33 cellular contexts compared by ENCODE assay signal in genomic region chr14:53807108-53807507, GRCh38.
"Had no signal": no experiment of that assay in that cellular context is flagged by ENCODE, and none has a peak within 500 bp of the region (broad histone marks: within the 10 kb centered on the region; RNA-seq: fewer than 3 reads in every experiment).

No MANE protein-coding gene starts in this region.

- H3K9me3 Mint-ChIP-seq: activated T-helper 1 cell treated with anti-CD3 and anti-CD28 coated beads, Interleukin-12 subunit alpha, Interleukin-12 subunit beta, Interleukin-2, Interleukin-4 antibody, amounts not matched to agents 30 ng/mL and 10 ng/mL and 1 ng/mL, durations not matched to agents 14 hours and 24 hours and 36 hours had no signal

- FAIRE-seq: bronchial epithelial cell had no signal

- H3K4me3 ChIP-seq: adrenal gland, MG63, Peyer's patch had no signal

- H3K4me1 ChIP-seq: adrenal gland, Peyer's patch had no signal

- H3K27ac Mint-ChIP-seq: activated B cell treated with CpG ODN at 0.5 μM for 24 hours; activated CD4-positive, alpha-beta memory T cell treated with anti-CD3 and anti-CD28 coated beads for 36 hours; activated naive CD4-positive, alpha-beta T cell treated with anti-CD3 and anti-CD28 coated beads for 36 hours; activated naive CD4-positive, alpha-beta T cell treated with anti-CD3 and anti-CD28 coated beads, Interleukin-2, amount 50 U/mL, for 72 hours; activated T-helper 1 cell treated with anti-CD3 and anti-CD28 coated beads, Interleukin-12 subunit alpha, Interleukin-12 subunit beta, Interleukin-2, Interleukin-4 antibody, amounts not matched to agents 30 ng/mL and 10 ng/mL and 1 ng/mL, durations not matched to agents 14 hours and 24 hours and 36 hours had no signal

- H3K27me3 Mint-ChIP-seq: activated B cell treated with CpG ODN at 0.5 μM for 24 hours; activated CD4-positive, alpha-beta memory T cell treated with anti-CD3 and anti-CD28 coated beads for 36 hours had no signal

- ATAC-seq: activated naive CD4-positive, alpha-beta T cell treated with anti-CD3 and anti-CD28 coated beads, Interleukin-2, amount 50 U/mL, for 72 hours; activated T-cell treated with anti-CD3 and anti-CD28 coated beads, Interleukin-2, amount 50 U/mL, for 4 hours had no signal

- H3K4me3 Mint-ChIP-seq: activated B cell treated with CpG ODN at 0.5 μM for 24 hours; activated CD4-positive, alpha-beta memory T cell treated with anti-CD3 and anti-CD28 coated beads for 36 hours; activated naive CD4-positive, alpha-beta T cell treated with anti-CD3 and anti-CD28 coated beads for 36 hours; activated T-cell treated with anti-CD3 and anti-CD28 coated beads, Interleukin-2, amount 50 U/mL, for 4 hours; activated T-helper 1 cell treated with anti-CD3 and anti-CD28 coated beads, Interleukin-12 subunit alpha, Interleukin-12 subunit beta, Interleukin-2, Interleukin-4 antibody, amounts not matched to agents 30 ng/mL and 10 ng/mL and 1 ng/mL, durations not matched to agents 14 hours and 24 hours and 36 hours; brain had no signal

- H3K9me3 ChIP-seq: adrenal gland, MG63, Peyer's patch had no signal

- H3K36me3 Mint-ChIP-seq: activated CD4-positive, alpha-beta memory T cell treated with anti-CD3 and anti-CD28 coated beads for 36 hours; activated naive CD4-positive, alpha-beta T cell treated with anti-CD3 and anti-CD28 coated beads, Interleukin-2, amount 50 U/mL, for 72 hours had no signal

- H3K27ac ChIP-seq: adrenal gland, Peyer's patch, VCaP had no signal

- H3K4me1 Mint-ChIP-seq: activated B cell treated with CpG ODN at 0.5 μM for 24 hours had no signal

- DNase-seq: activated B cell treated with CpG ODN at 0.5 μM for 24 hours; activated CD4-positive, alpha-beta memory T cell treated with anti-CD3 and anti-CD28 coated beads for 36 hours; activated CD4-positive, alpha-beta T cell treated with anti-CD3 and anti-CD28 coated beads for 4 hours; activated CD4-positive, alpha-beta T cell treated with anti-CD3 and anti-CD28 coated beads, Interleukin-2, amount 50 U/mL, for 1 hour; activated CD4-positive, CD25-positive, alpha-beta regulatory T cell treated with anti-CD3 and anti-CD28 coated beads, Interleukin-2, amount 50 U/mL, for 72 hours; activated CD8-positive, alpha-beta memory T cell treated with anti-CD3 and anti-CD28 coated beads, Interleukin-2, amount 50 U/mL, for 4 hours; activated gamma-delta T cell treated with Interleukin-2 at 50 U/mL for 16 hours; activated naive CD4-positive, alpha-beta T cell treated with anti-CD3 and anti-CD28 coated beads for 36 hours; activated T-cell treated with anti-CD3 and anti-CD28 coated beads for 4 hours; activated T-cell treated with anti-CD3 and anti-CD28 coated beads, Interleukin-2, amount 50 U/mL, for 4 hours; adrenal gland; Kasumi-1; KG1; MG63; MV-4-11; NCI-H1092; NCI-H1436 treated with DMSO at 0.1 percent for 48 hours; NCI-H1694 treated with DMSO at 0.1 percent for 48 hours; NCI-H2029; NCI-H345; NCI-H524 treated with DMSO at 0.1 percent for 48 hours; NK-92 treated with Interleukin-12 subunit alpha and Interleukin-12 subunit beta, amount 100 ng/mL, for 24 hours; Peyer's patch; RPMI8226; SW 1271; T-helper 1 cell; T-helper 2 cell; T-helper 9 cell had no signal

- H3K36me3 ChIP-seq: adrenal gland, MG63, Peyer's patch had no signal

- H3K27me3 ChIP-seq: adrenal gland, MG63, Peyer's patch had no signal
